In genomic region chrX:48576108-48576507, GRCh38 we compare ENCODE assay signal across 8 cellular contexts. TPM values are rescaled to one million over a fixed set of nuclear protein-coding genes. Genes with fewer than 3 reads are reported as not detected.
DNase-seq lines count a peak whose midpoint lies in the region; ATAC-seq, FAIRE-seq and TF ChIP-seq lines count a peak whose summit lies in the region.

No MANE protein-coding gene starts in this region.

- no peak for ATAC-seq in GM21619 (IDR thresholded peaks at IDR 0.05; ENCODE audit: unreplicated experiment)

- no peak for FAIRE-seq in kidney (lab: Jason Lieb, UNC)

- peaks cover 4% of the 10 kb centered on the region for H3K9me3 Mint-ChIP-seq in mesothelial cell of epicardium

- H3K27ac Mint-ChIP-seq in mesothelial cell of epicardium, result no peak overlapping the region

- intact Hi-C loops in kidney (cut with DNase I), result no loop called here

- DNase-seq in AG04450 (ENCODE audit: low read depth, low spot score), result no peak
- DNase-seq in HFF-Myc (ENCODE audit: extremely low read depth, low read depth), result no peak
- DNase-seq in astrocyte of the cerebellum (ENCODE audit: low read depth), result no peak
- no peak for DNase-seq in mesothelial cell of epicardium (ENCODE audit: low spot score in 2 of 2, unreplicated experiment in 2 of 2)
- no peak for DNase-seq in amniotic stem cell (lab: John Stamatoyannopoulos, UW)
- no peak for DNase-seq in HCEC 1CT
- no peak for DNase-seq in kidney

- peak overlapping the region in 1 of 2 donors; percentile 97 for H3K9ac ChIP-seq in kidney (ENCODE audit: low read length in 2 of 2)

- peaks cover 17% of the 10 kb centered on the region for H3K36me3 Mint-ChIP-seq in mesothelial cell of epicardium

- peak overlapping the region; percentile 97 for H3K4me3 Mint-ChIP-seq in mesothelial cell of epicardium

- POLR2A ChIA-PET in AG04450 (lab: Yijun Ruan, JAX), result no interaction called here

- H3K4me3 ChIP-seq in AG04450 (ENCODE audit: low read depth, low read length) (peak overlapping the region; percentile 82), HFF-Myc (replicated peaks; ENCODE audit: low read depth, low read length) (peak overlapping the region; percentile 91), astrocyte of the cerebellum (ENCODE audit: low read depth, low read length) (peak overlapping the region; percentile 78), kidney (ENCODE audit: low read length in 2 of 2) (peak overlapping the region in 1 of 2 donors; percentile 24)

- TF ChIP-seq CTCF in AG04450 (IDR thresholded peaks at IDR 0.05; ENCODE audit: low read depth, low read length), result no peak
- no peak for TF ChIP-seq CTCF in HFF-Myc (IDR thresholded peaks at IDR 0.05; ENCODE audit: low read depth, low read length, missing control alignments)
- TF ChIP-seq CTCF in astrocyte of the cerebellum (IDR thresholded peaks at IDR 0.05; ENCODE audit: low read depth, low read length, missing control alignments), result no peak
- no peak for TF ChIP-seq CTCF in mesothelial cell of epicardium (IDR thresholded peaks at IDR 0.05; ENCODE audit: unreplicated experiment)
- no peak for TF ChIP-seq CTCF in kidney (IDR thresholded peaks at IDR 0.05; ENCODE audit: borderline replicate concordance, extremely low read depth, insufficient read depth)

- no peak overlapping the region for H3K27ac ChIP-seq in AG04450 (ENCODE audit: low read depth, low read length)
- H3K27ac ChIP-seq in kidney (ENCODE audit: low read depth in 2 of 2, low read length in 2 of 2), result no peak overlapping the region

- peaks cover 15 to 32% of the 10 kb centered on the region in 2 donors for H3K36me3 ChIP-seq in kidney (ENCODE audit: control insufficient read depth in 1 of 2, insufficient read depth in 2 of 2, low read length in 2 of 2)

- in situ Hi-C loops in astrocyte of the cerebellum (cut with HindIII; ENCODE audit: low sequenced_read_pairs), result no loop called here

- peaks cover 13% of the 10 kb centered on the region for H3K4me1 Mint-ChIP-seq in mesothelial cell of epicardium

- CTCF ChIA-PET in AG04450 (lab: Charles Lee), result no interaction called here

- H3K27me3 ChIP-seq in AG04450 (ENCODE audit: control insufficient read depth, insufficient read depth, low read length), result no peaks in the 10 kb centered on the region

- peaks cover 10 to 14% of the 10 kb centered on the region in 2 donors for H3K4me1 ChIP-seq in kidney (ENCODE audit: control insufficient read depth in 1 of 2, insufficient read depth in 1 of 2, low read depth in 1 of 2, low read length in 2 of 2)

- H3K27me3 Mint-ChIP-seq in mesothelial cell of epicardium (ENCODE audit: low read depth), result no peaks in the 10 kb centered on the region

- H3K9me3 ChIP-seq in AG04450 (ENCODE audit: control insufficient read depth, insufficient read depth, low read length) (peaks cover 3% of the 10 kb centered on the region; the same call in 1 of the 2 replicates), kidney (ENCODE audit: control insufficient read depth in 1 of 2, low read length in 2 of 2) (no peaks in the 10 kb centered on the region)

RNA-seq across cellular contexts. Expression of gene RBM3, which starts 1.8 kb away (rescaled TPM):
- polyA plus RNA-seq in AG04450 (2011; rRNA removed), result 294 and 317 TPM in 2 replicates
- 187 and 200 TPM in 2 replicates for polyA minus RNA-seq in AG04450 (2011; rRNA and poly(A)+ RNA removed)
- 208 to 215 TPM (median 209 TPM) in 3 replicates for total RNA-seq in mesothelial cell of epicardium
- 265 TPM for total RNA-seq in kidney
- 86.9 TPM for polyA plus RNA-seq in kidney (ENCODE audit: insufficient read depth, low read depth, low replicate concordance)

RNA-seq across cellular contexts. Expression of gene WDR13, which starts 21.2 kb away (rescaled TPM):
- polyA plus RNA-seq in AG04450 (2011; rRNA removed) (24.1 and 50.3 TPM in 2 replicates), kidney (ENCODE audit: insufficient read depth, low read depth, low replicate concordance) (201 TPM)
- polyA minus RNA-seq in AG04450 (2011; rRNA and poly(A)+ RNA removed), result 25.5 and 38.0 TPM in 2 replicates
- total RNA-seq in mesothelial cell of epicardium (85.8 to 98.6 TPM (median 88.8 TPM) in 3 replicates), kidney (177 TPM)

RNA-seq across cellular contexts. Expression of gene TBC1D25, which starts 36.6 kb away (rescaled TPM):
- polyA plus RNA-seq in AG04450 (2011; rRNA removed) (7.9 and 9.3 TPM in 2 replicates), kidney (ENCODE audit: insufficient read depth, low read depth, low replicate concordance) (6.0 TPM)
- 10.9 and 17.6 TPM in 2 replicates for polyA minus RNA-seq in AG04450 (2011; rRNA and poly(A)+ RNA removed)
- total RNA-seq in mesothelial cell of epicardium (13.9 to 15.4 TPM (median 15.3 TPM) in 3 replicates), kidney (16.3 TPM)

RNA-seq across cellular contexts. Expression of gene EBP, which starts 54.5 kb away (rescaled TPM):
- polyA plus RNA-seq in AG04450 (2011; rRNA removed) (19.8 and 23.8 TPM in 2 replicates), kidney (ENCODE audit: insufficient read depth, low read depth, low replicate concordance) (164 TPM)
- 35.1 and 41.7 TPM in 2 replicates for polyA minus RNA-seq in AG04450 (2011; rRNA and poly(A)+ RNA removed)
- total RNA-seq in mesothelial cell of epicardium (48.9 to 52.2 TPM (median 50.2 TPM) in 3 replicates), kidney (33.8 TPM)
